In the genomic region with DNA sequence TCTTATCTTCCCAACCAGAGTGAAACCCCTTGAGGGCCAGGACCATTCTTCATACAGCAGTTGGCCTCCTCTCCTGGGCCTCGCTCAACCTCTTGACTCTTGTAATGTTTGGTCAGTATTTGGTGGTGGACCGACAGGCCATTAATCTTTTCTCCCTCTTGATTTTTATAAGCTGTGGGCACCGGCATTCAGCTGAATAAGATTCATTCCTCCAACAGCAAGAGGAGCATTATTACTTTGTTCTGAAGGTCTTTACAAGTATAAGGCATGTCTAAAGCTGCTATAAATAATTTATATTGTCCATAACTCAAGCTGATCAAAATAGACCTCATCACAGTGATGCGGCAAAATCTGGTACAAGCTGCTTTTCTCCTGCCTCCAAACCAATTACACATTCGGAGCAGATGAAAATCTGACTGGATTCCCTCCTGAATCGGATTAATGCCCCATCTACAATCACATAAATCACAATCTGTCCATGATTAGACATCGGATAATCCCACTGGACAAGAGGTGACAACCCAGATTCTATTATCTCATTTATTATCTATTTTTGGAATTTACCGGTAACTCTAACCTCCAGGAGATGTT, we compare ENCODE assay signal across 1 cellular context.
TF ChIP-seq lines count a peak whose summit lies in the region.

No MANE protein-coding gene starts in this region.

TF ChIP-seq in IMR-90, 13 proteins besides CTCF, POLR2A, EP300 and RAD21 (continued from another document):
- TF ChIP-seq, protein P1, sequence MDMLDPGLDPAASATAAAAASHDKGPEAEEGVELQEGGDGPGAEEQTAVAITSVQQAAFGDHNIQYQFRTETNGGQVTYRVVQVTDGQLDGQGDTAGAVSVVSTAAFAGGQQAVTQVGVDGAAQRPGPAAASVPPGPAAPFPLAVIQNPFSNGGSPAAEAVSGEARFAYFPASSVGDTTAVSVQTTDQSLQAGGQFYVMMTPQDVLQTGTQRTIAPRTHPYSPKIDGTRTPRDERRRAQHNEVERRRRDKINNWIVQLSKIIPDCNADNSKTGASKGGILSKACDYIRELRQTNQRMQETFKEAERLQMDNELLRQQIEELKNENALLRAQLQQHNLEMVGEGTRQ (IDR thresholded peaks at IDR 0.05; ENCODE audit: low read depth, low read length): no peak
- no peak for TF ChIP-seq CEBPB (IDR thresholded peaks at IDR 0.05; ENCODE audit: low read depth, low read length)
